ENCODE assay signal across 1 cellular context in genomic region chr12:49283541-49284429, GRCh38.
TF ChIP-seq lines count a peak whose summit lies in the region.

No MANE protein-coding gene starts in this region.

TF ChIP-seq in HEK293, 187 proteins besides CTCF, POLR2A, EP300 and RAD21 (continued from another document):
- TF ChIP-seq ZNF692 (tag by site-specific recombination; IDR thresholded peaks at IDR 0.05), result peak; percentile 30; the same call in 1 of the 2 replicates
